Comparison of ENCODE assay signal across 1 cellular context in the genomic region with DNA sequence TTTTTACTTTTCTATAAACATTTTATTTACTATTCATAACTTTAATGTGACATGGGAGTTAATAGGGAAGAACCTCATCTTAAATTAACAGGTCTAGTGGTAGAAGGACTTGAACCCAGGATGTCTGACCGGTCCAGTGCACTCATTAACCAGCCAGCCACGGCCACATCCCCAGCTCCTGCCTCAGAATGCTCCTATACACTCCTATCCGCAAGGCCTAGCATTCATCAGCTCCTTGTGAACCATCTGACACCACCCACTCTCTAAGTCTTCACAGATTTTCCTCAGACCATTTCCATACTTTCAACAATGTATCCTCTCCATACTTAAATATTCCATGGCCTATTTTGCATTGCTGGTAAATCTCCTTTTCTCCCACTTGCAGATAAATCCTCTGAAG.
TF ChIP-seq lines count a peak whose summit lies in the region.

No MANE protein-coding gene starts in this region.

TF ChIP-seq in WTC11, 78 proteins besides CTCF, POLR2A, EP300 and RAD21:
- TF ChIP-seq, protein P1, sequence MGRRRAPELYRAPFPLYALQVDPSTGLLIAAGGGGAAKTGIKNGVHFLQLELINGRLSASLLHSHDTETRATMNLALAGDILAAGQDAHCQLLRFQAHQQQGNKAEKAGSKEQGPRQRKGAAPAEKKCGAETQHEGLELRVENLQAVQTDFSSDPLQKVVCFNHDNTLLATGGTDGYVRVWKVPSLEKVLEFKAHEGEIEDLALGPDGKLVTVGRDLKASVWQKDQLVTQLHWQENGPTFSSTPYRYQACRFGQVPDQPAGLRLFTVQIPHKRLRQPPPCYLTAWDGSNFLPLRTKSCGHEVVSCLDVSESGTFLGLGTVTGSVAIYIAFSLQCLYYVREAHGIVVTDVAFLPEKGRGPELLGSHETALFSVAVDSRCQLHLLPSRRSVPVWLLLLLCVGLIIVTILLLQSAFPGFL (CRISPR knock-in tag; IDR thresholded peaks at IDR 0.05; ENCODE audit: borderline replicate concordance), result no peak
- TF ChIP-seq ZBTB21 (CRISPR knock-in tag; IDR thresholded peaks at IDR 0.05; ENCODE audit: borderline replicate concordance) (no peak), ZNF416 (CRISPR knock-in tag; IDR thresholded peaks at IDR 0.05) (no peak)
